12 cellular contexts compared by ENCODE assay signal in the genomic region with DNA sequence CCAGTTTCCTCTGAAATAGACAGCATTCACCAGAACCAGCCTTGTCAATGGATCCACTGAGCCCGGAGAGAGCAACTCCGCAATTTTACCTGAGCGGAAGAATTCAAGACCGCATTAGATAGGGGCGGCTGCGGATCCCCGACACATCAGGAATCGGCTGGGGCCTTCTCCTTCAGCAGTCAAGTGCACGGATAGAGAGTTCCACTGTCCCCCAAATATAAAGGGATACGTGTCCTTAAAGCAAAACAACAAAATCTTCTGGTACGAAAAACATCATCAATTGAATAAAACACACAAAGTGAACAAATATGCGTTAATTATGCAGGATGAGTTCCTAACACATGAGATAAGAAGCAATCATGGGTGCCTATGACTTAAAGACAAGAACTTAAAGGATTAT. TPM values are rescaled to one million over a fixed set of nuclear protein-coding genes. Genes with fewer than 3 reads are reported as not detected.
A peak's percentile ranks its signal among the peaks of the same experiment; 100 is the strongest.
DNase-seq lines count a peak whose midpoint lies in the region; ATAC-seq, FAIRE-seq and TF ChIP-seq lines count a peak whose summit lies in the region.
"Had no signal": no experiment of that assay in that cellular context is flagged by ENCODE, and none has a peak within 500 bp of the region (broad histone marks: within the 10 kb centered on the region; RNA-seq: fewer than 3 reads in every experiment).

No MANE protein-coding gene starts in this region.

- no peak for DNase-seq in A549 (ENCODE audit: low read depth in 1 of 2, low spot score in 1 of 2)
- DNase-seq in Panc1 (ENCODE audit: low read depth, low spot score): no peak
- DNase-seq in psoas muscle: no peak
- DNase-seq in effector memory CD8-positive, alpha-beta T cell: no peak
- DNase-seq in KBM-7: no peak

- POLR2A ChIA-PET in A549 (lab: Yijun Ruan, JAX) (interaction anchor here (0.5 to 1.5 kb wide), 4 partner anchors 19 to 1182 kb away, joined by 4 to 19 read pairs (median 9); a partner anchor contains a TSS), Panc1 (lab: Charles Lee) (no interaction called here)

- H3K27ac Mint-ChIP-seq in effector memory CD8-positive, alpha-beta T cell: no peak overlapping the region

- H3K9me3 Mint-ChIP-seq in effector memory CD8-positive, alpha-beta T cell: no peaks in the 10 kb centered on the region
- H3K9me3 Mint-ChIP-seq: activated CD4-positive, alpha-beta T cell treated with anti-CD3 and anti-CD28 coated beads, Interleukin-2, amount 10 ng/mL, durations not matched to agents 7 days and 5 days; nephron had no signal

- no TSS peak for BruUV-seq in Panc1 (replicated peaks; lab: Mats Ljungman, UMichigan)

- intact Hi-C loops in Panc1 (cut with micrococcal nuclease; ENCODE audit: unreplicated experiment): loop anchor here (2.0 kb wide), 1 partner anchor 36 kb away; no protein-coding TSS in a partner anchor
- intact Hi-C loops in psoas muscle (cut with DNase I): loop anchor here in 1 of 2 donors (2.0 kb wide), 1 partner anchor 36 kb away; no protein-coding TSS in a partner anchor

- H3K9me3 ChIP-seq in A549: no peaks in the 10 kb centered on the region
- no peaks in the 10 kb centered on the region for H3K9me3 ChIP-seq in Panc1 (ENCODE audit: control insufficient read depth, insufficient read depth, low read depth, low read length)
- H3K9me3 ChIP-seq in esophagus (ENCODE audit: control insufficient read depth in 2 of 2, insufficient read depth in 1 of 2, low read depth in 1 of 2, low read length in 1 of 2): no peaks in the 10 kb centered on the region
- H3K9me3 ChIP-seq in psoas muscle: no peaks in the 10 kb centered on the region
- H3K9me3 ChIP-seq: HAP-1 had no signal

- CTCF ChIA-PET in A549 (lab: Yijun Ruan, JAX): interaction anchor here (0.6 to 16.6 kb wide), 32 partner anchors 8 to 189 kb away, joined by 3 to 183 read pairs (median 4); a partner anchor contains a TSS
- CTCF ChIA-PET in Panc1 (lab: Charles Lee): interaction anchor here (0.6 to 1.3 kb wide), 13 partner anchors 16 to 162 kb away, joined by 3 to 19 read pairs (median 4); a partner anchor contains a TSS

- peaks cover 13% of the 10 kb centered on the region for H3K36me3 Mint-ChIP-seq in effector memory CD8-positive, alpha-beta T cell (ENCODE audit: insufficient read depth)

- no peak overlapping the region for H3K4me3 Mint-ChIP-seq in effector memory CD8-positive, alpha-beta T cell

- peaks cover 0 to 14% of the 10 kb centered on the region in 2 donors for H3K4me1 Mint-ChIP-seq in effector memory CD8-positive, alpha-beta T cell (ENCODE audit: low read depth in 2 of 2)

- FAIRE-seq in A549 (lab: Jason Lieb, UNC): no peak

- H3K4me1 ChIP-seq in A549: peaks cover 13% of the 10 kb centered on the region
- H3K4me1 ChIP-seq in Panc1 (ENCODE audit: control insufficient read depth, insufficient read depth, low read length): peaks cover 7% of the 10 kb centered on the region
- peaks cover under 1 to 4% of the 10 kb centered on the region in 2 donors for H3K4me1 ChIP-seq in esophagus (ENCODE audit: control insufficient read depth in 2 of 2, insufficient read depth in 2 of 2, low read length in 1 of 2)
- H3K4me1 ChIP-seq in psoas muscle: peaks cover 24% of the 10 kb centered on the region

- H3K4me2 ChIP-seq in A549: peak overlapping the region; percentile 55

- no peaks in the 10 kb centered on the region for H3K27me3 Mint-ChIP-seq in effector memory CD8-positive, alpha-beta T cell
- H3K27me3 Mint-ChIP-seq: activated CD4-positive, alpha-beta T cell treated with anti-CD3 and anti-CD28 coated beads, Interleukin-2, amount 10 ng/mL, durations not matched to agents 7 days and 5 days had no signal

- no peak for ATAC-seq in A549
- ATAC-seq in Panc1: peak; percentile 42
- ATAC-seq in psoas muscle: no peak
- ATAC-seq in effector memory CD8-positive, alpha-beta T cell (replicated peaks): no peak
- ATAC-seq in HG02981 (IDR thresholded peaks at IDR 0.05; ENCODE audit: unreplicated experiment): no peak
- no peak for ATAC-seq in HG02840 (IDR thresholded peaks at IDR 0.05; ENCODE audit: low FRiP score, unreplicated experiment)

- no peak for TF ChIP-seq POLR2A in A549 (IDR thresholded peaks at IDR 0.05; ENCODE audit: low read length)

- no peak for TF ChIP-seq CTCF in A549 (IDR thresholded peaks at IDR 0.05)
- TF ChIP-seq CTCF in Panc1 (IDR thresholded peaks at IDR 0.05): no peak
- no peak for TF ChIP-seq CTCF in psoas muscle (IDR thresholded peaks at IDR 0.05)

- TF ChIP-seq EP300 in A549 (IDR thresholded peaks at IDR 0.05): no peak

- no peak for TF ChIP-seq RAD21 in A549 (conservative IDR thresholded peaks at IDR 0.05 in 1 of 2, IDR thresholded peaks at IDR 0.05 in 1 of 2)

- no peak overlapping the region for H3K4me3 ChIP-seq in A549
- no peak overlapping the region for H3K4me3 ChIP-seq in Panc1 (ENCODE audit: low read depth in 2 of 2, low read length in 2 of 2)
- H3K4me3 ChIP-seq in esophagus (ENCODE audit: low read depth in 1 of 2, low read length in 2 of 2): no peak overlapping the region
- H3K4me3 ChIP-seq in psoas muscle: peak overlapping the region; percentile 28
- H3K4me3 ChIP-seq: HAP-1 had no signal

- WGBS in A549 (ENCODE audit: missing lambda C conversion rate): 95% methylated on average over 12 of the region's 12 CpGs
- WGBS in esophagus, 2 donors: 92 to 93% methylated on average over 12 of the region's 12 CpGs
- WGBS in psoas muscle, 3 donors: 90 to 94% (median 90%) methylated on average over 12 of the region's 12 CpGs

- in situ Hi-C loops in Panc1 (cut with HindIII; ENCODE audit: low pct_unique_long_range_greater_than_20kb, low sequenced_read_pairs): no loop called here
- in situ Hi-C loops in KBM-7 (cut with MboI; ENCODE audit: low pct_unique_long_range_greater_than_20kb, low sequenced_read_pairs): no loop called here

- H3K36me3 ChIP-seq in Panc1 (ENCODE audit: control insufficient read depth, insufficient read depth, low read length) (peaks cover 6% of the 10 kb centered on the region; the same call in 1 of the 2 replicates), esophagus (ENCODE audit: control insufficient read depth in 2 of 2, insufficient read depth in 2 of 2, low read length in 1 of 2) (peaks cover 1 to 11% of the 10 kb centered on the region in 2 donors), psoas muscle (ENCODE audit: insufficient read depth in 1 of 2, low read depth in 1 of 2) (peaks cover 0 to 58% of the 10 kb centered on the region in 2 donors)

- H3K27ac ChIP-seq in A549 (peak overlapping the region; percentile 1 to 73; a peak in 4 of 6 replicates), Panc1 (ENCODE audit: low read length) (peak overlapping the region; percentile 70; the same call in 1 of the 2 replicates), esophagus (ENCODE audit: low read depth in 2 of 2, low read length in 1 of 2) (peak overlapping the region; percentile 40 to 76), psoas muscle (peak overlapping the region; percentile 71)

- H3K27me3 ChIP-seq in Panc1 (ENCODE audit: control insufficient read depth, insufficient read depth, low read length) (no peaks in the 10 kb centered on the region), esophagus (ENCODE audit: control insufficient read depth in 1 of 2, insufficient read depth in 2 of 2, low read length in 2 of 2) (no peaks in the 10 kb centered on the region), psoas muscle (ENCODE audit: insufficient read depth in 3 of 3, low read length in 2 of 3) (no peaks in the 10 kb centered on the region)

TF ChIP-seq in A549, 52 proteins besides CTCF, POLR2A, EP300 and RAD21:
- TF ChIP-seq MAFK (IDR thresholded peaks at IDR 0.05; ENCODE audit: partially characterized antibody): no peak
- no peak for TF ChIP-seq POLR2AphosphoS2 (conservative IDR thresholded peaks at IDR 0.05; ENCODE audit: low read length)
- no peak for TF ChIP-seq RNF2 (IDR thresholded peaks at IDR 0.05; ENCODE audit: borderline replicate concordance, low read depth)
- TF ChIP-seq MAZ (IDR thresholded peaks at IDR 0.05; ENCODE audit: borderline replicate concordance, low read depth, low read length): no peak
- no peak for TF ChIP-seq PHF8 (IDR thresholded peaks at IDR 0.05; ENCODE audit: borderline replicate concordance, low read depth)

RNA-seq across cellular contexts. Expression of a gene that starts 18.3 kb away (rescaled TPM):
- polyA plus RNA-seq in A549 (2011; rRNA removed) (107 and 126 TPM in 2 replicates), A549 (2017; fragmentation: RNase III; extraction: RNeasy Plus Mini Kit Qiagen cat#74134 plus additional on column Dnase treatment) (98.5 to 107 TPM (median 104 TPM) in 3 replicates), esophagus (10 to 100 TPM; 86.1 to 95.7 TPM), psoas muscle (100 to 1,000 TPM; 161 to 239 (median 174) TPM)
- 84.1 and 91.4 TPM in 2 replicates for polyA plus RNA-seq in A549 (2012; cell fraction: cytosol; rRNA removed)
- 86.4 and 139 TPM in 2 replicates for polyA plus RNA-seq in A549 (2012; cell fraction: nucleus; rRNA removed)
- 65.5 and 65.6 TPM in 2 replicates for polyA minus RNA-seq in A549 (2011; rRNA and poly(A)+ RNA removed)
- total RNA-seq in Panc1 (2021; ENCODE audit: unreplicated experiment) (131 TPM), psoas muscle (100 to 1,000 TPM in 3 of 4 donors, 10 to 100 TPM in 1; 92.3 to 205 (median 141) TPM)
- polyA plus RNA-seq in Panc1 (2012; ENCODE audit: insufficient read length): 155 TPM

RNA-seq across cellular contexts. Expression of a gene that starts 46.6 kb away (rescaled TPM):
- polyA plus RNA-seq in A549 (2011; rRNA removed): 77.0 and 86.5 TPM in 2 replicates
- 78.6 and 80.2 TPM in 2 replicates for polyA plus RNA-seq in A549 (2012; cell fraction: cytosol; rRNA removed)
- polyA plus RNA-seq in A549 (2012; cell fraction: nucleus; rRNA removed): 37.9 and 48.4 TPM in 2 replicates
- 61.3 to 70.6 TPM (median 67.2 TPM) in 3 replicates for polyA plus RNA-seq in A549 (2017; fragmentation: RNase III; extraction: RNeasy Plus Mini Kit Qiagen cat#74134 plus additional on column Dnase treatment)
- polyA minus RNA-seq in A549 (2011; rRNA and poly(A)+ RNA removed): 47.2 and 54.9 TPM in 2 replicates
- 45.7 TPM for total RNA-seq in Panc1 (2021; ENCODE audit: unreplicated experiment)
- 49.3 TPM for polyA plus RNA-seq in Panc1 (2012; ENCODE audit: insufficient read length)
- 10 to 100 TPM; 24.2 to 40.0 TPM for polyA plus RNA-seq in esophagus
- 100 to 1,000 TPM in 2 of 4 donors, 10 to 100 TPM in 2; 42.8 to 129 (median 101) TPM for total RNA-seq in psoas muscle
- 100 to 1,000 TPM in 2 of 3 donors, 10 to 100 TPM in 1; 80.1 to 201 (median 159) TPM for polyA plus RNA-seq in psoas muscle

RNA-seq across cellular contexts. Expression of a gene that starts 50.0 kb away (rescaled TPM):
- polyA plus RNA-seq in A549 (2011; rRNA removed) (24.7 and 25.7 TPM in 2 replicates), A549 (2017; fragmentation: RNase III; extraction: RNeasy Plus Mini Kit Qiagen cat#74134 plus additional on column Dnase treatment) (8.7 TPM in 3 replicates), esophagus (1 to 10 TPM; 1.7 to 4.3 TPM), psoas muscle (1 to 10 TPM in 2 of 3 donors, under 1 TPM in 1; 0.74 to 1.1 (median 1.0) TPM)
- polyA plus RNA-seq in A549 (2012; cell fraction: cytosol; rRNA removed): 8.2 and 9.9 TPM in 2 replicates
- 4.4 and 6.7 TPM in 2 replicates for polyA plus RNA-seq in A549 (2012; cell fraction: nucleus; rRNA removed)
- polyA minus RNA-seq in A549 (2011; rRNA and poly(A)+ RNA removed): 26.4 and 31.6 TPM in 2 replicates
- total RNA-seq in Panc1 (2021; ENCODE audit: unreplicated experiment) (3.8 TPM), psoas muscle (1 to 10 TPM; 1.9 to 3.1 (median 2.2) TPM)
- 1.7 TPM for polyA plus RNA-seq in Panc1 (2012; ENCODE audit: insufficient read length)
- total RNA-seq: MCF 10A had no signal
